18 cellular contexts compared by ENCODE assay signal in the genomic region with DNA sequence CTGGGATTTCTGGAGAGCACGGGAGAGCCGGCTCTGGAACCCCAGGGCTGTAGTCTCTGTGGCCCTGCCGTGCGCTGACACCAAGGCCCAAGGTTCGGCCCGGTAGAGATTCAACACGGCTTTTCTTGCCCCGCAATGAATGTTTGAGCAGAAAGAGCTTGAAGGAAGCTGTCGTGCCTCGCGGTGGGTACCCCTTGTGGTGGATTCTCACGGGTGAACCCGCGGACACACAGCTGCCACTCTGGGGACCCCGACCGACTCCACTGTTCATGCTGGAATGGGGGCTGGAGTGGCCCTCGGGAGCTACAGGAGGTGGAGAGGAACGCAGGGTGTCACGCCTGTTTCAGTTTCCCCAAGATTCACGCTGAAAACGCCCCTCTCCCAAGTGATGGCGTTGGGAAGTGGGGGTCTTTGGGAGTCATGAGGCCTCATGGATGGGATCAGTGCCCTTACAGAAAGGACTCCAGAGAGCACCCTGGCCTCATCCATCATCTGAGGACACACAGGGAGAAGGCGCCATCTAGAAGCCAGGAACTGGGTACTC. TPM values are rescaled to one million over a fixed set of nuclear protein-coding genes. Genes with fewer than 3 reads are reported as not detected.
DNase-seq lines count a peak whose midpoint lies in the region; ATAC-seq, FAIRE-seq and TF ChIP-seq lines count a peak whose summit lies in the region.
"Had no signal": no experiment of that assay in that cellular context is flagged by ENCODE, and none has a peak within 500 bp of the region (broad histone marks: within the 10 kb centered on the region; RNA-seq: fewer than 3 reads in every experiment).

No MANE protein-coding gene starts in this region.

- intact Hi-C loops in endothelial cell of umbilical vein (cut with micrococcal nuclease): no loop called here
- intact Hi-C loops in ascending aorta (cut with DNase I): no loop called here

- DNase-seq in DND-41: peak; percentile 7
- no peak for DNase-seq in endothelial cell of umbilical vein (ENCODE audit: low read depth, low spot score)
- DNase-seq in progenitor cell of endocrine pancreas (ENCODE audit: low spot score, unreplicated experiment): no peak
- no peak for DNase-seq in ascending aorta (ENCODE audit: low spot score in 2 of 2)
- no peak for DNase-seq in effector memory CD8-positive, alpha-beta T cell
- DNase-seq: activated CD4-positive, alpha-beta T cell treated with anti-CD3 and anti-CD28 coated beads for 4 hours; left colon; NCI-H1092 treated with DMSO at 0.1 percent for 48 hours; NCI-H226 had no signal

- no peak overlapping the region for H3K9ac ChIP-seq in DND-41 (ENCODE audit: low read depth, low read length)
- H3K9ac ChIP-seq in endothelial cell of umbilical vein (replicated peaks; ENCODE audit: extremely low read depth, insufficient read depth, low read length): no peak overlapping the region

- no peaks in the 10 kb centered on the region for H3K27me3 ChIP-seq in DND-41 (ENCODE audit: insufficient read depth, low read length, poor library complexity)
- no peaks in the 10 kb centered on the region for H3K27me3 ChIP-seq in endothelial cell of umbilical vein (ENCODE audit: control insufficient read depth in 2 of 2, insufficient read depth in 2 of 2, low read length in 2 of 2)
- H3K27me3 ChIP-seq in ascending aorta: no peaks in the 10 kb centered on the region
- H3K27me3 ChIP-seq: upper lobe of left lung had no signal

- POLR2A ChIA-PET in endothelial cell of umbilical vein (lab: Charles Lee): no interaction called here

- TF ChIP-seq POLR2A in GM19099 (IDR thresholded peaks at IDR 0.05; ENCODE audit: extremely low read depth, insufficient read length, low read depth) (peak; percentile 22), endothelial cell of umbilical vein (IDR thresholded peaks at IDR 0.05; ENCODE audit: low read depth, low read length) (no peak)

- no peak for ATAC-seq in DND-41 (ENCODE audit: insufficient read depth, low read depth)
- no peak for ATAC-seq in effector memory CD8-positive, alpha-beta T cell (replicated peaks)
- no peak for ATAC-seq in HG02973 (IDR thresholded peaks at IDR 0.05; ENCODE audit: unreplicated experiment)
- ATAC-seq in HG03565 (IDR thresholded peaks at IDR 0.05; ENCODE audit: unreplicated experiment): no peak
- ATAC-seq: left colon had no signal

- H3K4me3 ChIP-seq in DND-41 (ENCODE audit: low read depth in 1 of 2, low read length in 2 of 2) (no peak overlapping the region), endothelial cell of umbilical vein (replicated peaks in 1 of 3; ENCODE audit: insufficient read depth in 1 of 3, low read depth in 1 of 3, low read length in 3 of 3) (no peak overlapping the region), ascending aorta (no peak overlapping the region)
- H3K4me3 ChIP-seq: upper lobe of left lung had no signal

- TF ChIP-seq CTCF in DND-41 (IDR thresholded peaks at IDR 0.05; ENCODE audit: borderline replicate concordance, extremely low read depth, low read length, poor library complexity, severe bottlenecking) (no peak), endothelial cell of umbilical vein (IDR thresholded peaks at IDR 0.05; ENCODE audit: extremely low read depth in 1 of 2, insufficient read depth in 1 of 2, low read depth in 1 of 2, low read length in 2 of 2) (no peak), progenitor cell of endocrine pancreas (IDR thresholded peaks at IDR 0.05; ENCODE audit: unreplicated experiment) (no peak), ascending aorta (IDR thresholded peaks at IDR 0.05) (no peak)

- H4K20me1 ChIP-seq in DND-41 (ENCODE audit: insufficient read depth, low read length): peaks cover 64% of the 10 kb centered on the region
- no peaks in the 10 kb centered on the region for H4K20me1 ChIP-seq in endothelial cell of umbilical vein (replicated peaks; ENCODE audit: control insufficient read depth, extremely low read depth, insufficient read depth, low read length)

- peaks cover 4% of the 10 kb centered on the region for H3K4me1 Mint-ChIP-seq in progenitor cell of endocrine pancreas (ENCODE audit: low read depth)
- peaks cover 13 to 20% of the 10 kb centered on the region in 2 donors for H3K4me1 Mint-ChIP-seq in effector memory CD8-positive, alpha-beta T cell (ENCODE audit: low read depth in 2 of 2)

- H3K27me3 Mint-ChIP-seq in progenitor cell of endocrine pancreas: no peaks in the 10 kb centered on the region
- H3K27me3 Mint-ChIP-seq in effector memory CD8-positive, alpha-beta T cell: no peaks in the 10 kb centered on the region
- H3K27me3 Mint-ChIP-seq: naive thymus-derived CD8-positive, alpha-beta T cell had no signal

- H3K79me2 ChIP-seq in DND-41 (ENCODE audit: insufficient read depth, low read length) (peaks cover 46% of the 10 kb centered on the region), endothelial cell of umbilical vein (ENCODE audit: control insufficient read depth, insufficient read depth, low read length) (peaks cover 41% of the 10 kb centered on the region)

- CTCF ChIA-PET in endothelial cell of umbilical vein (lab: Charles Lee): no interaction called here

- no peaks in the 10 kb centered on the region for H3K9me3 Mint-ChIP-seq in progenitor cell of endocrine pancreas (ENCODE audit: low read depth)
- no peaks in the 10 kb centered on the region for H3K9me3 Mint-ChIP-seq in effector memory CD8-positive, alpha-beta T cell
- H3K9me3 Mint-ChIP-seq: activated T-helper 1 cell treated with anti-CD3 and anti-CD28 coated beads, Interleukin-12 subunit alpha, Interleukin-12 subunit beta, Interleukin-2, Interleukin-4 antibody, amounts not matched to agents 30 ng/mL and 10 ng/mL and 1 ng/mL, durations not matched to agents 14 hours and 24 hours and 36 hours; naive thymus-derived CD8-positive, alpha-beta T cell had no signal

- BruUV-seq in endothelial cell of umbilical vein (replicated peaks; lab: Mats Ljungman, UMichigan): no TSS peak

- FAIRE-seq in endothelial cell of umbilical vein (lab: Jason Lieb, UNC): no peak
- FAIRE-seq: G401.6 had no signal

- H3K4me2 ChIP-seq in DND-41 (ENCODE audit: insufficient read depth, low read length): no peak overlapping the region
- no peak overlapping the region for H3K4me2 ChIP-seq in endothelial cell of umbilical vein (ENCODE audit: insufficient read depth, low read length)

- no peak overlapping the region for H2AFZ ChIP-seq in DND-41 (ENCODE audit: low read depth, low read length)
- H2AFZ ChIP-seq in endothelial cell of umbilical vein (ENCODE audit: low read depth, low read length): no peak overlapping the region

- dilution Hi-C loops in endothelial cell of umbilical vein (cut with MboI; ENCODE audit: extremely low pct_ligation_motif_present, low sequenced_read_pairs): no loop called here

- no peak overlapping the region for H3K4me3 Mint-ChIP-seq in progenitor cell of endocrine pancreas (ENCODE audit: low read depth)
- peak overlapping the region in 1 of 2 donors; percentile 27 for H3K4me3 Mint-ChIP-seq in effector memory CD8-positive, alpha-beta T cell
- H3K4me3 Mint-ChIP-seq: activated T-helper 1 cell treated with anti-CD3 and anti-CD28 coated beads, Interleukin-12 subunit alpha, Interleukin-12 subunit beta, Interleukin-2, Interleukin-4 antibody, amounts not matched to agents 30 ng/mL and 10 ng/mL and 1 ng/mL, durations not matched to agents 14 hours and 24 hours and 36 hours had no signal

- H3K4me1 ChIP-seq in DND-41 (ENCODE audit: insufficient read depth, low read length) (peaks cover 21% of the 10 kb centered on the region), endothelial cell of umbilical vein (ENCODE audit: control insufficient read depth, extremely low read depth, insufficient read depth, low read length) (peaks cover 4% of the 10 kb centered on the region), ascending aorta (peaks cover 0 to under 1% of the 10 kb centered on the region in 2 donors)

- H3K9me3 ChIP-seq in DND-41 (ENCODE audit: insufficient read depth, low read length, severe bottlenecking) (no peaks in the 10 kb centered on the region), endothelial cell of umbilical vein (replicated peaks; ENCODE audit: control insufficient read depth, insufficient read depth, low read length) (no peaks in the 10 kb centered on the region), ascending aorta (no peaks in the 10 kb centered on the region)
- H3K9me3 ChIP-seq: upper lobe of left lung had no signal

- H3K27ac ChIP-seq in DND-41 (ENCODE audit: low read length): no peak overlapping the region
- no peak overlapping the region for H3K27ac ChIP-seq in endothelial cell of umbilical vein (ENCODE audit: insufficient read depth, low read depth, low read length)
- H3K27ac ChIP-seq in ascending aorta: no peak overlapping the region
- H3K27ac ChIP-seq: upper lobe of left lung had no signal

- peak overlapping the region; percentile 84 for H3K27ac Mint-ChIP-seq in progenitor cell of endocrine pancreas
- peak overlapping the region in 1 of 2 donors; percentile 82 for H3K27ac Mint-ChIP-seq in effector memory CD8-positive, alpha-beta T cell
- H3K27ac Mint-ChIP-seq: activated T-helper 1 cell treated with anti-CD3 and anti-CD28 coated beads, Interleukin-12 subunit alpha, Interleukin-12 subunit beta, Interleukin-2, Interleukin-4 antibody, amounts not matched to agents 30 ng/mL and 10 ng/mL and 1 ng/mL, durations not matched to agents 14 hours and 24 hours and 36 hours had no signal

- no peaks in the 10 kb centered on the region for H3K9me1 ChIP-seq in endothelial cell of umbilical vein (replicated peaks; ENCODE audit: control insufficient read depth, extremely low read depth, insufficient read depth, low read length)

- H3K36me3 ChIP-seq in DND-41 (ENCODE audit: insufficient read depth, low read length) (peaks cover 72% of the 10 kb centered on the region), endothelial cell of umbilical vein (ENCODE audit: control insufficient read depth in 2 of 2, extremely low read depth in 1 of 2, insufficient read depth in 2 of 2, low read length in 2 of 2) (peaks cover 31 to 56% of the 10 kb centered on the region in 2 experiments), ascending aorta (peaks cover 61 to 67% of the 10 kb centered on the region in 2 donors)

- H3K36me3 Mint-ChIP-seq in progenitor cell of endocrine pancreas (ENCODE audit: insufficient read depth): peaks cover 34% of the 10 kb centered on the region
- H3K36me3 Mint-ChIP-seq in effector memory CD8-positive, alpha-beta T cell (ENCODE audit: insufficient read depth): peaks cover 79% of the 10 kb centered on the region

RNA-seq across cellular contexts. Expression of gene SLC25A6, which starts 6.6 kb away (rescaled TPM):
- total RNA-seq in endothelial cell of umbilical vein (408 and 410 TPM in 2 replicates), progenitor cell of endocrine pancreas (387 and 391 TPM in 2 replicates), ascending aorta (535 TPM)
- polyA plus RNA-seq in endothelial cell of umbilical vein: 1,153 and 1,173 TPM in 2 replicates
- 750 and 882 TPM in 2 replicates for polyA plus RNA-seq in endothelial cell of umbilical vein (2011; cell fraction: cytosol; rRNA removed)
- 186 and 193 TPM in 2 replicates for polyA plus RNA-seq in endothelial cell of umbilical vein (2011; cell fraction: nucleus; rRNA removed)
- polyA plus RNA-seq in endothelial cell of umbilical vein (2012): 418 and 830 TPM in 2 replicates
- 294 and 408 TPM in 2 replicates for polyA minus RNA-seq in endothelial cell of umbilical vein
- polyA minus RNA-seq in endothelial cell of umbilical vein (2011; cell fraction: cytosol; rRNA and poly(A)+ RNA removed): 544 TPM
- polyA minus RNA-seq in endothelial cell of umbilical vein (2011; cell fraction: nucleus; rRNA and poly(A)+ RNA removed): 80.8 and 159 TPM in 2 replicates

RNA-seq across cellular contexts. Expression of gene IL3RA, which starts 48.7 kb away (rescaled TPM):
- total RNA-seq in endothelial cell of umbilical vein: 21.2 and 28.9 TPM in 2 replicates
- polyA plus RNA-seq in endothelial cell of umbilical vein: 34.5 and 35.1 TPM in 2 replicates
- 20.6 and 24.1 TPM in 2 replicates for polyA plus RNA-seq in endothelial cell of umbilical vein (2011; cell fraction: cytosol; rRNA removed)
- polyA plus RNA-seq in endothelial cell of umbilical vein (2011; cell fraction: nucleus; rRNA removed): 16.2 and 20.9 TPM in 2 replicates
- 2.1 and 2.3 TPM in 2 replicates for polyA plus RNA-seq in endothelial cell of umbilical vein (2012)
- polyA minus RNA-seq in endothelial cell of umbilical vein: 36.2 and 49.4 TPM in 2 replicates
- not detected for polyA minus RNA-seq in endothelial cell of umbilical vein (2011; cell fraction: cytosol; rRNA and poly(A)+ RNA removed)
- 11.4 and 11.6 TPM in 2 replicates for polyA minus RNA-seq in endothelial cell of umbilical vein (2011; cell fraction: nucleus; rRNA and poly(A)+ RNA removed)
- total RNA-seq in progenitor cell of endocrine pancreas: not detected in 2 replicates
- 71.9 TPM for total RNA-seq in ascending aorta
- total RNA-seq: OCI-LY7, renal cortical epithelial cell had no signal

Comparison
In these comparisons a context has a peak if more than half of its experiments do, and no peak if none do; other contexts are left out.
1. RNA of gene IL3RA, which starts 48.7 kb away (total RNA-seq): 71.9 TPM in ascending aorta (single experiment) and 21.2 to 28.9 TPM in endothelial cell of umbilical vein; not detected in progenitor cell of endocrine pancreas; every median in the first group is over 10 times any median in the second.